14 cellular contexts compared by ENCODE assay signal in genomic region chr10:56782503-56782902, GRCh38.
DNase-seq lines count a peak whose midpoint lies in the region; ATAC-seq and TF ChIP-seq lines count a peak whose summit lies in the region.
"Had no signal": no experiment of that assay in that cellular context is flagged by ENCODE, and none has a peak within 500 bp of the region (broad histone marks: within the 10 kb centered on the region; RNA-seq: fewer than 3 reads in every experiment).

No MANE protein-coding gene starts in this region.

- H3K36me3 Mint-ChIP-seq in GM23338 (ENCODE audit: low read depth) (no peaks in the 10 kb centered on the region), endodermal cell (ENCODE audit: low read depth) (no peaks in the 10 kb centered on the region), chondrocyte (ENCODE audit: low read depth) (no peaks in the 10 kb centered on the region)
- H3K36me3 Mint-ChIP-seq: CD4-positive, CD25-positive, alpha-beta regulatory T cell had no signal

- no peaks in the 10 kb centered on the region for H3K9me2 ChIP-seq in GM23338 (ENCODE audit: insufficient read depth)
- no peaks in the 10 kb centered on the region for H3K9me2 ChIP-seq in PC-3 (replicated peaks; ENCODE audit: low read length)

- CTCF ChIA-PET in PC-3 (lab: Charles Lee), result no interaction called here

- 46 to 59% methylated on average over 3 to 4 of the region's 4 CpGs for WGBS in endodermal cell (ENCODE audit: insufficient coverage in 1 of 2, insufficient read length in 1 of 2), 2 experiments

- POLR2A ChIA-PET in PC-3 (lab: Charles Lee; ENCODE audit: unreplicated experiment), result no interaction called here

- intact Hi-C loops in PC-3 (cut with micrococcal nuclease), result no loop called here

- H3K4me3 Mint-ChIP-seq in GM23338, result no peak overlapping the region
- no peak overlapping the region for H3K4me3 Mint-ChIP-seq in endodermal cell
- no peak overlapping the region for H3K4me3 Mint-ChIP-seq in chondrocyte (ENCODE audit: unreplicated experiment)
- H3K4me3 Mint-ChIP-seq: CD4-positive, CD25-positive, alpha-beta regulatory T cell had no signal

- H3K27me3 Mint-ChIP-seq in GM23338 (ENCODE audit: insufficient read depth, low read depth, poor library complexity), result no peaks in the 10 kb centered on the region
- no peaks in the 10 kb centered on the region for H3K27me3 Mint-ChIP-seq in endodermal cell (ENCODE audit: insufficient read depth)
- no peaks in the 10 kb centered on the region for H3K27me3 Mint-ChIP-seq in chondrocyte (ENCODE audit: low read depth)
- H3K27me3 Mint-ChIP-seq: CD4-positive, CD25-positive, alpha-beta regulatory T cell had no signal

- BruUV-seq in PC-3 (replicated peaks; lab: Mats Ljungman, UMichigan), result no TSS peak

- H3K27ac ChIP-seq in GM23338 (ENCODE audit: low read depth), result no peak overlapping the region
- no peak overlapping the region for H3K27ac ChIP-seq in PC-3 (ENCODE audit: low read length)
- H3K27ac ChIP-seq in endodermal cell (ENCODE audit: low read depth, low read length), result no peak overlapping the region
- H3K27ac ChIP-seq: BLaER1 treated with 17β-estradiol and CSF1 and Interleukin-3, amounts not matched to agents 10 nM and 100 nM had no signal

- H3K4me2 ChIP-seq in GM23338 (no peak overlapping the region), PC-3 (ENCODE audit: low read length) (no peak overlapping the region)
- H3K4me2 ChIP-seq: BLaER1 treated with 17β-estradiol and CSF1 and Interleukin-3, amounts not matched to agents 10 nM and 100 nM had no signal

- peak; percentile 74 for DNase-seq in GM23338 (ENCODE audit: low spot score)
- DNase-seq in PC-3, result no peak
- DNase-seq in endodermal cell, result no peak
- DNase-seq in iPS-NIHi7 (ENCODE audit: extremely low spot score), result peak; percentile 21
- no peak for DNase-seq in NCI-H82 treated with DMSO at 0.1 percent for 48 hours (lab: John Stamatoyannopoulos, UW; ENCODE audit: unreplicated experiment)
- DNase-seq in GM13976 (ENCODE audit: low spot score), result no peak
- DNase-seq in NCI-H187 treated with DMSO at 0.1 percent for 48 hours (lab: John Stamatoyannopoulos, UW), result no peak
- no peak for DNase-seq in chondrocyte (ENCODE audit: low spot score)
- DNase-seq: ACHN; CD4-positive, CD25-positive, alpha-beta regulatory T cell; DMS53; GOT3 had no signal

- H2AFZ ChIP-seq in GM23338 (no peak overlapping the region), PC-3 (ENCODE audit: low read length) (no peak overlapping the region)

- H3K4me3 ChIP-seq in GM23338, result no peak overlapping the region
- no peak overlapping the region for H3K4me3 ChIP-seq in PC-3 (ENCODE audit: low read length)
- no peak overlapping the region for H3K4me3 ChIP-seq in endodermal cell (ENCODE audit: low read length)
- H3K4me3 ChIP-seq: BLaER1 treated with 17β-estradiol and CSF1 and Interleukin-3, amounts not matched to agents 10 nM and 100 nM had no signal

- H3K9me3 ChIP-seq in PC-3 (ENCODE audit: low read length), result 0 out of 2 replicates have a peak, but pooled peaks cover 7% of the 10 kb centered on the region
- no peaks in the 10 kb centered on the region for H3K9me3 ChIP-seq in endodermal cell (ENCODE audit: control insufficient read depth, low read length)
- H3K9me3 ChIP-seq: BLaER1 treated with 17β-estradiol and CSF1 and Interleukin-3, amounts not matched to agents 10 nM and 100 nM had no signal

- ATAC-seq in GM23338, result peak; percentile 81
- ATAC-seq in PC-3, result no peak
- ATAC-seq: HCT116 had no signal

- TF ChIP-seq CTCF in GM23338 (conservative IDR thresholded peaks at IDR 0.05; ENCODE audit: low read depth in 2 of 2) (peak; percentile 16 to 47; a peak in 3 of 4 replicates), PC-3 (conservative IDR thresholded peaks at IDR 0.05; ENCODE audit: low read depth, low read length) (peak; percentile 20; the same call in 1 of the 2 replicates), endodermal cell (conservative IDR thresholded peaks at IDR 0.05) (peak; percentile 67), GM13976 (IDR thresholded peaks at IDR 0.05; ENCODE audit: borderline replicate concordance, control extremely low read depth, extremely low read depth, insufficient read depth, missing control alignments) (no peak), chondrocyte (IDR thresholded peaks at IDR 0.05) (no peak)

- H3K4me1 Mint-ChIP-seq in GM23338, result no peaks in the 10 kb centered on the region; the same call in 2 of the 3 replicates
- no peaks in the 10 kb centered on the region for H3K4me1 Mint-ChIP-seq in endodermal cell
- no peaks in the 10 kb centered on the region for H3K4me1 Mint-ChIP-seq in chondrocyte (ENCODE audit: low read depth)
- H3K4me1 Mint-ChIP-seq: CD4-positive, CD25-positive, alpha-beta regulatory T cell had no signal

- in situ Hi-C loops in GM13976 (cut with MboI; ENCODE audit: low sequenced_read_pairs, unreplicated experiment), result no loop called here

- H3K36me3 ChIP-seq in GM23338 (ENCODE audit: insufficient read depth), result no peaks in the 10 kb centered on the region
- H3K36me3 ChIP-seq in PC-3 (ENCODE audit: low read depth, low read length), result no peaks in the 10 kb centered on the region
- H3K36me3 ChIP-seq in endodermal cell (ENCODE audit: control insufficient read depth, insufficient read depth, low read length), result no peaks in the 10 kb centered on the region
- H3K36me3 ChIP-seq: BLaER1 treated with 17β-estradiol and CSF1 and Interleukin-3, amounts not matched to agents 10 nM and 100 nM had no signal

- H4K20me1 ChIP-seq in GM23338 (replicated peaks; ENCODE audit: insufficient read depth), result no peaks in the 10 kb centered on the region
- H4K20me1 ChIP-seq in PC-3 (ENCODE audit: low read length), result no peaks in the 10 kb centered on the region
- H4K20me1 ChIP-seq: BLaER1 treated with 17β-estradiol and CSF1 and Interleukin-3, amounts not matched to agents 10 nM and 100 nM had no signal

- no peaks in the 10 kb centered on the region for H3K79me2 ChIP-seq in GM23338 (replicated peaks; ENCODE audit: insufficient read depth)
- H3K79me2 ChIP-seq in PC-3 (ENCODE audit: low read length), result no peaks in the 10 kb centered on the region

- H3K27ac Mint-ChIP-seq in GM23338, result no peak overlapping the region
- H3K27ac Mint-ChIP-seq in endodermal cell, result no peak overlapping the region
- H3K27ac Mint-ChIP-seq in chondrocyte (ENCODE audit: unreplicated experiment), result no peak overlapping the region
- H3K27ac Mint-ChIP-seq: CD4-positive, CD25-positive, alpha-beta regulatory T cell had no signal

- H3F3A ChIP-seq in GM23338 (replicated peaks; ENCODE audit: low read depth) (no peaks in the 10 kb centered on the region), PC-3 (ENCODE audit: low read length, unreplicated experiment) (no peaks in the 10 kb centered on the region)

- H3K27me3 ChIP-seq in GM23338 (ENCODE audit: insufficient read depth), result no peaks in the 10 kb centered on the region
- no peaks in the 10 kb centered on the region for H3K27me3 ChIP-seq in PC-3 (ENCODE audit: low read length)
- H3K27me3 ChIP-seq in endodermal cell (ENCODE audit: control insufficient read depth, insufficient read depth, low read length, poor library complexity, severe bottlenecking), result no peaks in the 10 kb centered on the region
- H3K27me3 ChIP-seq: BLaER1 treated with 17β-estradiol and CSF1 and Interleukin-3, amounts not matched to agents 10 nM and 100 nM had no signal

- no peaks in the 10 kb centered on the region; the same call in 2 of the 3 replicates for H3K9me3 Mint-ChIP-seq in GM23338
- no peaks in the 10 kb centered on the region for H3K9me3 Mint-ChIP-seq in endodermal cell
- no peaks in the 10 kb centered on the region for H3K9me3 Mint-ChIP-seq in chondrocyte (ENCODE audit: low read depth)

- H3K4me1 ChIP-seq in GM23338 (ENCODE audit: insufficient read depth) (no peaks in the 10 kb centered on the region), PC-3 (ENCODE audit: insufficient read depth, low read length) (no peaks in the 10 kb centered on the region), endodermal cell (ENCODE audit: control insufficient read depth, insufficient read depth, low read length) (no peaks in the 10 kb centered on the region)
- H3K4me1 ChIP-seq: BLaER1 treated with 17β-estradiol and CSF1 and Interleukin-3, amounts not matched to agents 10 nM and 100 nM had no signal

- H3K9ac ChIP-seq in PC-3 (ENCODE audit: low read length) (no peak overlapping the region), endodermal cell (ENCODE audit: extremely low read depth, low read length, poor library complexity, severe bottlenecking) (no peak overlapping the region)
- H3K9ac ChIP-seq: BLaER1 treated with 17β-estradiol and CSF1 and Interleukin-3, amounts not matched to agents 10 nM and 100 nM had no signal

TF ChIP-seq in GM23338, 12 proteins besides CTCF, POLR2A, EP300 and RAD21:
- TF ChIP-seq NANOG (IDR thresholded peaks at IDR 0.05; ENCODE audit: borderline replicate concordance) (no peak), ETS1 (IDR thresholded peaks at IDR 0.05) (no peak), POLR2AphosphoS5 (IDR thresholded peaks at IDR 0.05; ENCODE audit: low read depth) (no peak)

Comparison
In these comparisons a context has a peak if more than half of its experiments do, and no peak if none do; other contexts are left out.
1. DNase-seq: peak in GM23338 (single experiment) and iPS-NIHi7 (single experiment); none in PC-3 (single experiment), endodermal cell (single experiment), NCI-H82 treated with DMSO at 0.1 percent for 48 hours (single experiment), GM13976 (single experiment), NCI-H187 treated with DMSO at 0.1 percent for 48 hours (single experiment) and chondrocyte (single experiment).
2. CTCF ChIP-seq: peak in GM23338 (2 of 2), PC-3 (single experiment) and endodermal cell (single experiment); none in GM13976 (single experiment) and chondrocyte (single experiment).